10 cellular contexts compared by ENCODE assay signal in the genomic region with DNA sequence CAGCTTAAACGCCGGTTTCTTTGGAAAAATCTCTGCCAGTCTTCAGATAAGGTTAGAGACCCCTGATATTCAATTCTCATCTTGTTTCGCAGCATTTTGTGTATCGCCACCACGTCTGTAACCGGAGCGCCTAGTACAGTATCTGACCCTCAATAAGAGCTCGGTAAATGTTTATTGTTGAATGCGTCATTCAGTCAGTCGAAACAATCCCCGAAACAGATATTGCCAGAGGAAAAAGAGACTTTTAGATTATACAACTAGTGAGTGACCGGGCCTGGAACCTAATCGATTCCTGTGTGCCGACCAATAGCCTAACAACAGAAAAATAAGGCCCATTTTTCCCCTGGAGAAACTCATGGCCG. TPM values are rescaled to one million over a fixed set of nuclear protein-coding genes. Genes with fewer than 3 reads are reported as not detected.
DNase-seq lines count a peak whose midpoint lies in the region; ATAC-seq and TF ChIP-seq lines count a peak whose summit lies in the region.
"Had no signal": no experiment of that assay in that cellular context is flagged by ENCODE, and none has a peak within 500 bp of the region (broad histone marks: within the 10 kb centered on the region; RNA-seq: fewer than 3 reads in every experiment).

No MANE protein-coding gene starts in this region.

- peaks cover 24% of the 10 kb centered on the region for H3K4me1 Mint-ChIP-seq in memory B cell

- WGBS in body of pancreas, 2 donors = 6% methylated on average over 15 of the region's 15 CpGs
- 7 to 8% methylated on average over 15 of the region's 15 CpGs for WGBS in upper lobe of left lung, 2 donors

- H3K27ac ChIP-seq in cardiac muscle cell (no peak overlapping the region), body of pancreas (peak overlapping the region; percentile 58 to 81 (median 76)), upper lobe of left lung (peak overlapping the region; percentile 71 to 92 (median 80))

- no peaks in the 10 kb centered on the region for H3K27me3 ChIP-seq in cardiac muscle cell
- no peaks in the 10 kb centered on the region for H3K27me3 ChIP-seq in body of pancreas
- H3K27me3 ChIP-seq in upper lobe of left lung = no peaks in the 10 kb centered on the region

- TF ChIP-seq EP300 in upper lobe of left lung (IDR thresholded peaks at IDR 0.05) = no peak

- H3K9me3 ChIP-seq in cardiac muscle cell (ENCODE audit: low read depth) (no peaks in the 10 kb centered on the region), body of pancreas (no peaks in the 10 kb centered on the region), upper lobe of left lung (no peaks in the 10 kb centered on the region)

- H3K4me3 Mint-ChIP-seq in memory B cell = peak overlapping the region; percentile 90

- intact Hi-C loops in cardiac septum (cut with DNase I) (no loop called here), body of pancreas (cut with DNase I) (loop anchor here (10.0 kb wide), 1 partner anchor 191 kb away; a partner anchor contains a TSS)

- no peaks in the 10 kb centered on the region for H3K36me3 Mint-ChIP-seq in memory B cell

- H3K36me3 ChIP-seq in cardiac muscle cell (no peaks in the 10 kb centered on the region), body of pancreas (replicated peaks in 1 of 2; ENCODE audit: insufficient read depth in 1 of 2, low read depth in 2 of 2) (no peaks in the 10 kb centered on the region), upper lobe of left lung (no peaks in the 10 kb centered on the region)

- peak overlapping the region; percentile 94 for H3K27ac Mint-ChIP-seq in memory B cell

- H3K4me1 ChIP-seq in cardiac muscle cell (ENCODE audit: low read depth) = peaks cover 11% of the 10 kb centered on the region
- H3K4me1 ChIP-seq in body of pancreas = peaks cover 20% of the 10 kb centered on the region
- H3K4me1 ChIP-seq in upper lobe of left lung = peaks cover 9 to 22% (median 12%) of the 10 kb centered on the region in 4 donors

- peak overlapping the region; percentile 93 for H3K4me3 ChIP-seq in cardiac muscle cell
- H3K4me3 ChIP-seq in body of pancreas = peak overlapping the region; percentile 78 to 91
- H3K4me3 ChIP-seq in upper lobe of left lung = peak overlapping the region; percentile 72 to 93 (median 80)

- TF ChIP-seq CTCF in cardiac muscle cell (IDR thresholded peaks at IDR 0.05; ENCODE audit: low read depth, low read length) (no peak), body of pancreas (IDR thresholded peaks at IDR 0.05) (no peak), upper lobe of left lung (IDR thresholded peaks at IDR 0.05) (no peak)

- DNase-seq in cardiac muscle cell (ENCODE audit: low read depth in 1 of 2, low spot score in 1 of 2) (no peak), cardiac septum (ENCODE audit: low spot score) (no peak), body of pancreas (no peak), memory B cell (ENCODE audit: low spot score in 2 of 2) (no peak), upper lobe of left lung (no peak), T1000 (lab: John Stamatoyannopoulos, UW) (no peak), AG08395 (ENCODE audit: low spot score) (no peak), NAMALWA (ENCODE audit: low spot score) (no peak)
- DNase-seq: NCI-H226 had no signal

- ATAC-seq in body of pancreas (peak; percentile 8), memory B cell (ENCODE audit: low read depth) (no peak), upper lobe of left lung (ENCODE audit: low FRiP score in 2 of 2) (no peak)

- no peak for TF ChIP-seq POLR2A in body of pancreas (IDR thresholded peaks at IDR 0.05)
- TF ChIP-seq POLR2A in upper lobe of left lung (IDR thresholded peaks at IDR 0.05) = no peak

- no peaks in the 10 kb centered on the region for H3K27me3 Mint-ChIP-seq in memory B cell

- H3K9me3 Mint-ChIP-seq in memory B cell = no peaks in the 10 kb centered on the region

RNA-seq across cellular contexts. Expression of a gene that starts 0.6 kb away (rescaled TPM):
- total RNA-seq in cardiac muscle cell (47.3 and 63.2 TPM in 2 replicates), cardiac septum (36.4 TPM), body of pancreas (10 to 100 TPM; 18.9 to 39.9 TPM), upper lobe of left lung (10 to 100 TPM; 14.6 to 67.1 (median 34.2) TPM)
- 52.6 and 77.7 TPM in 2 replicates for polyA plus RNA-seq in cardiac muscle cell

RNA-seq across cellular contexts. Expression of a gene that starts 7.1 kb away (rescaled TPM):
- total RNA-seq in cardiac muscle cell (14.4 and 17.3 TPM in 2 replicates), cardiac septum (20.8 TPM), body of pancreas (10 to 100 TPM; 12.5 to 13.2 TPM), upper lobe of left lung (100 to 1,000 TPM in 5 of 6 donors, 10 to 100 TPM in 1; 67.3 to 336 (median 176) TPM)
- polyA plus RNA-seq in cardiac muscle cell = 23.3 and 33.0 TPM in 2 replicates

RNA-seq across cellular contexts. Expression of a gene that starts 27.9 kb away (rescaled TPM):
- 36.8 and 47.7 TPM in 2 replicates for total RNA-seq in cardiac muscle cell
- polyA plus RNA-seq in cardiac muscle cell = 39.1 and 40.8 TPM in 2 replicates
- total RNA-seq in cardiac septum = 19.9 TPM
- 10 to 100 TPM; 20.8 to 23.3 TPM for total RNA-seq in body of pancreas
- total RNA-seq in upper lobe of left lung = 10 to 100 TPM; 18.4 to 33.4 (median 24.2) TPM

RNA-seq across cellular contexts. Expression of a gene that starts 36.3 kb away (rescaled TPM):
- total RNA-seq in cardiac muscle cell (not detected in 2 replicates), cardiac septum (0.40 TPM), body of pancreas (1 to 10 TPM in 1 of 2 donors, under 1 TPM in 1; 0.52 to 2.3 TPM), upper lobe of left lung (10 to 100 TPM in 4 of 6 donors, 1 to 10 TPM in 2; 3.5 to 22.8 (median 11.9) TPM)
- polyA plus RNA-seq in cardiac muscle cell = not detected in 2 replicates
- total RNA-seq: frontal cortex had no signal

RNA-seq across cellular contexts. Expression of a gene that starts 36.4 kb away (rescaled TPM):
- 0.60 and 0.66 TPM in 2 replicates for total RNA-seq in cardiac muscle cell
- 0.89 and 1.2 TPM in 2 replicates for polyA plus RNA-seq in cardiac muscle cell
- total RNA-seq in cardiac septum = 3.6 TPM
- total RNA-seq in body of pancreas = 10 to 100 TPM in 1 of 2 donors, 1 to 10 TPM in 1; 3.6 to 27.5 TPM
- 100 to 1,000 TPM in 3 of 6 donors, 10 to 100 TPM in 3; 62.9 to 281 (median 122) TPM for total RNA-seq in upper lobe of left lung
